Comparison of ENCODE assay signal across 16 cellular contexts in the genomic region with DNA sequence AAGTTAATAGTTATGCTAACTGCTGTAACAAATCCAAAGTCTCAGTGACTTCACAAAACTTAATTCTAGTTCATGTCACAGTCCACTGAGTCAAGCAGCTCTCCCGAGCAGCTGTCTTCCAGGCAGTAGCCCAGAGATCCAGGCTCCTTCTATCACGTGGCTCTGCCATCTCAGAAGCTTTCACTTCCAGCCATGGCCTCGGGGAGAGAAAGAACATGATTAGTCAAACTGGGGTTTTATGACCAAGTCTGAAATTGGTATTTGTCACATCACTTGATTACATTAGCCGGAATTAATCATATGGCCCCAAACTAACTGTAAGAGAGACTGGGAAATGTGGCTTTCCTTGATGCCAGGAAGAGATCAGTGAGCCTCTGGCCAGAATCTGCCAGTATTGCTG.
DNase-seq lines count a peak whose midpoint lies in the region; ATAC-seq, FAIRE-seq and TF ChIP-seq lines count a peak whose summit lies in the region.
"Had no signal": no experiment of that assay in that cellular context is flagged by ENCODE, and none has a peak within 500 bp of the region (broad histone marks: within the 10 kb centered on the region; RNA-seq: fewer than 3 reads in every experiment).

No MANE protein-coding gene starts in this region.

- H3K9me3 Mint-ChIP-seq in CD4-positive, alpha-beta T cell = no peaks in the 10 kb centered on the region
- H3K9me3 Mint-ChIP-seq: dendritic cell treated with granulocyte-macrophage colony-stimulating factor and Interleukin-4, amounts not matched to agents 40 ng/mL and 50 ng/mL, for 4 days had no signal

- DNase-seq in GM12865 (ENCODE audit: low read depth) (peak; percentile 8), RPMI8226 (peak; percentile 30), kidney (no peak), posterior cingulate gyrus (no peak)
- DNase-seq in CD4-positive, alpha-beta T cell = no peak
- DNase-seq: naive thymus-derived CD8-positive, alpha-beta T cell; NCI-H146; NCI-H69; right lobe of liver; SHP77 treated with DMSO at 0.1 percent for 48 hours; substantia nigra had no signal

- H3K9me3 ChIP-seq in BLaER1 = peaks cover 6% of the 10 kb centered on the region
- no peaks in the 10 kb centered on the region for H3K9me3 ChIP-seq in kidney (ENCODE audit: control insufficient read depth in 1 of 2, low read length in 2 of 2)
- H3K9me3 ChIP-seq in CD4-positive, alpha-beta T cell (ENCODE audit: control insufficient read depth, low read length) = no peaks in the 10 kb centered on the region
- H3K9me3 ChIP-seq: right lobe of liver had no signal

- H3K4me1 ChIP-seq in BLaER1 = peaks cover 48% of the 10 kb centered on the region
- peaks cover 6% of the 10 kb centered on the region in 2 donors for H3K4me1 ChIP-seq in kidney (ENCODE audit: control insufficient read depth in 1 of 2, insufficient read depth in 1 of 2, low read depth in 1 of 2, low read length in 2 of 2)
- H3K4me1 ChIP-seq: right lobe of liver had no signal

- no peaks in the 10 kb centered on the region for H3K4me1 Mint-ChIP-seq in CD4-positive, alpha-beta T cell (ENCODE audit: low read depth)
- H3K4me1 Mint-ChIP-seq: naive thymus-derived CD8-positive, alpha-beta T cell had no signal

- no peak overlapping the region for H3K27ac Mint-ChIP-seq in CD4-positive, alpha-beta T cell
- H3K27ac Mint-ChIP-seq: dendritic cell treated with granulocyte-macrophage colony-stimulating factor and Interleukin-4, amounts not matched to agents 40 ng/mL and 50 ng/mL, for 4 days; naive thymus-derived CD8-positive, alpha-beta T cell had no signal

- POLR2A ChIA-PET in CD4-positive, alpha-beta T cell (lab: Charles Lee) = no interaction called here

- H3K4me3 Mint-ChIP-seq in CD4-positive, alpha-beta T cell = no peak overlapping the region
- H3K4me3 Mint-ChIP-seq: dendritic cell treated with granulocyte-macrophage colony-stimulating factor and Interleukin-4, amounts not matched to agents 40 ng/mL and 50 ng/mL, for 4 days; naive thymus-derived CD8-positive, alpha-beta T cell had no signal

- no peak for ATAC-seq in CD4-positive, alpha-beta T cell (ENCODE audit: poor library complexity)
- ATAC-seq in GM18520 (IDR thresholded peaks at IDR 0.05; ENCODE audit: unreplicated experiment) = no peak
- ATAC-seq: naive thymus-derived CD8-positive, alpha-beta T cell; right lobe of liver had no signal

- CTCF ChIA-PET in CD4-positive, alpha-beta T cell (lab: Charles Lee) = no interaction called here

- no peaks in the 10 kb centered on the region for H3K36me3 ChIP-seq in BLaER1
- H3K36me3 ChIP-seq in kidney (ENCODE audit: control insufficient read depth in 1 of 2, insufficient read depth in 2 of 2, low read length in 2 of 2) = no peaks in the 10 kb centered on the region
- H3K36me3 ChIP-seq: right lobe of liver had no signal

- no peaks in the 10 kb centered on the region for H3K27me3 ChIP-seq in BLaER1
- H3K27me3 ChIP-seq in CD4-positive, alpha-beta T cell (ENCODE audit: control insufficient read depth, insufficient read depth, low read length) = no peaks in the 10 kb centered on the region
- H3K27me3 ChIP-seq: right lobe of liver had no signal

- H3K36me3 Mint-ChIP-seq in CD4-positive, alpha-beta T cell (ENCODE audit: low read depth) = no peaks in the 10 kb centered on the region
- H3K36me3 Mint-ChIP-seq: naive thymus-derived CD8-positive, alpha-beta T cell had no signal

- H3K27me3 Mint-ChIP-seq in CD4-positive, alpha-beta T cell = no peaks in the 10 kb centered on the region
- H3K27me3 Mint-ChIP-seq: dendritic cell treated with granulocyte-macrophage colony-stimulating factor and Interleukin-4, amounts not matched to agents 40 ng/mL and 50 ng/mL, for 4 days had no signal

- H3K4me2 ChIP-seq in BLaER1 = peak overlapping the region; percentile 57

- H3K9ac ChIP-seq in BLaER1 (peak overlapping the region; percentile 31; the same call in 1 of the 2 replicates), kidney (ENCODE audit: low read length in 2 of 2) (no peak overlapping the region)

- H3K27ac ChIP-seq in BLaER1 (peak overlapping the region; percentile 41; the same call in 1 of the 2 replicates), kidney (ENCODE audit: low read depth in 2 of 2, low read length in 2 of 2) (no peak overlapping the region)
- no peak overlapping the region for H3K27ac ChIP-seq in CD4-positive, alpha-beta T cell (ENCODE audit: low read depth, low read length)
- H3K27ac ChIP-seq: right lobe of liver had no signal

- no peaks in the 10 kb centered on the region for H4K20me1 ChIP-seq in BLaER1

- intact Hi-C loops in kidney (cut with DNase I) (no loop called here), posterior cingulate gyrus (cut with DNase I) (no loop called here)
- intact Hi-C loops in CD4-positive, alpha-beta T cell (cut with DNase I, micrococcal nuclease) = no loop called here

- FAIRE-seq in kidney (lab: Jason Lieb, UNC) = peak; percentile 11
- FAIRE-seq: astrocyte, frontal cortex had no signal

- H3K4me3 ChIP-seq in BLaER1 (no peak overlapping the region), GM12865 (ENCODE audit: low read depth, low read length) (no peak overlapping the region), kidney (ENCODE audit: low read length in 2 of 2) (no peak overlapping the region)
- H3K4me3 ChIP-seq: right lobe of liver had no signal

- TF ChIP-seq CTCF in GM12865 (IDR thresholded peaks at IDR 0.05; ENCODE audit: insufficient read depth, low read depth, low read length, missing control alignments) (no peak), kidney (IDR thresholded peaks at IDR 0.05; ENCODE audit: borderline replicate concordance, extremely low read depth, insufficient read depth) (no peak)
- TF ChIP-seq CTCF in CD4-positive, alpha-beta T cell (IDR thresholded peaks at IDR 0.05) = no peak

Comparison
In these comparisons a context has a peak if more than half of its experiments do, and no peak if none do; other contexts are left out.
1. DNase-seq: peak in GM12865 (single experiment) and RPMI8226 (single experiment); none in kidney (single experiment), CD4-positive, alpha-beta T cell (0 of 10) and posterior cingulate gyrus (0 of 10).